9 cellular contexts compared by ENCODE assay signal in genomic region chr1:50424045-50424939, GRCh38. TPM values are rescaled to one million over a fixed set of nuclear protein-coding genes. Genes with fewer than 3 reads are reported as not detected.
DNase-seq lines count a peak whose midpoint lies in the region; ATAC-seq and TF ChIP-seq lines count a peak whose summit lies in the region.
"Had no signal": no experiment of that assay in that cellular context is flagged by ENCODE, and none has a peak within 500 bp of the region (broad histone marks: within the 10 kb centered on the region; RNA-seq: fewer than 3 reads in every experiment).

No MANE protein-coding gene starts in this region.

- 3 to 5% (median 4%) methylated on average over 40 of the region's 40 CpGs for WGBS in heart left ventricle, 4 donors
- WGBS in body of pancreas, 2 donors = 9 to 15% methylated on average over 40 of the region's 40 CpGs

- H3K27ac ChIP-seq in heart left ventricle (no peak overlapping the region), SK-N-MC (peak overlapping the region; percentile 94), foreskin keratinocyte (no peak overlapping the region), body of pancreas (no peak overlapping the region)

- ATAC-seq in heart left ventricle (no peak), left ventricle myocardium superior (no peak), foreskin keratinocyte (no peak), body of pancreas (no peak), sciatic nerve (no peak)

- TF ChIP-seq CTCF in heart left ventricle (IDR thresholded peaks at IDR 0.05) (no peak), type B pancreatic cell (conservative IDR thresholded peaks at IDR 0.05) (no peak), foreskin keratinocyte (conservative IDR thresholded peaks at IDR 0.05) (no peak), body of pancreas (IDR thresholded peaks at IDR 0.05) (no peak)

- H3K9me3 Mint-ChIP-seq in type B pancreatic cell = no peaks in the 10 kb centered on the region

- intact Hi-C loops in heart left ventricle (cut with DNase I) (no loop called here), left ventricle myocardium superior (cut with micrococcal nuclease) (no loop called here), body of pancreas (cut with DNase I) (no loop called here), sciatic nerve (cut with DNase I) (no loop called here)

- peaks cover 94% of the 10 kb centered on the region for H3K27me3 Mint-ChIP-seq in type B pancreatic cell

- H3K4me1 ChIP-seq in heart left ventricle = peaks cover 0 to 69% (median 33%) of the 10 kb centered on the region in 12 donors
- H3K4me1 ChIP-seq in foreskin keratinocyte = peaks cover 3% of the 10 kb centered on the region
- peaks cover 56% of the 10 kb centered on the region for H3K4me1 ChIP-seq in body of pancreas

- peak overlapping the region; percentile 54 for H3K27ac Mint-ChIP-seq in type B pancreatic cell

- H3K27me3 ChIP-seq in heart left ventricle (peaks cover 63 to 100% (median 100%) of the 10 kb centered on the region in 9 donors), foreskin keratinocyte (peaks cover 100% of the 10 kb centered on the region), body of pancreas (peaks cover 2 to 68% of the 10 kb centered on the region in 2 donors)

- H3K4me3 Mint-ChIP-seq in type B pancreatic cell = peak overlapping the region; percentile 90

- peaks cover 36% of the 10 kb centered on the region for H3K4me1 Mint-ChIP-seq in type B pancreatic cell (ENCODE audit: unreplicated experiment)

- no peaks in the 10 kb centered on the region for H3K36me3 Mint-ChIP-seq in type B pancreatic cell

- no peaks in the 10 kb centered on the region for H3K36me3 ChIP-seq in heart left ventricle
- H3K36me3 ChIP-seq in SK-N-MC (ENCODE audit: insufficient read depth, low read length) = no peaks in the 10 kb centered on the region
- no peaks in the 10 kb centered on the region for H3K36me3 ChIP-seq in body of pancreas (replicated peaks in 1 of 2; ENCODE audit: insufficient read depth in 1 of 2, low read depth in 2 of 2)

- H3K4me3 ChIP-seq in heart left ventricle (peak overlapping the region in 11 of 12 donors; percentile 9 to 54 (median 41)), SK-N-MC (peak overlapping the region; percentile 87), body of pancreas (peak overlapping the region in 1 of 2 donors; percentile 10)

- DNase-seq in heart left ventricle (no peak), left ventricle myocardium superior (no peak), SK-N-MC (ENCODE audit: low read depth, low spot score) (no peak), iPS-NIHi11 (ENCODE audit: low spot score) (peak; percentile 53), type B pancreatic cell (ENCODE audit: extremely low spot score, unreplicated experiment) (no peak), foreskin keratinocyte (no peak), body of pancreas (no peak), sciatic nerve (ENCODE audit: low spot score) (no peak)

- TF ChIP-seq POLR2A in heart left ventricle (IDR thresholded peaks at IDR 0.05) = no peak
- no peak for TF ChIP-seq POLR2A in body of pancreas (IDR thresholded peaks at IDR 0.05)

- no peaks in the 10 kb centered on the region for H3K9me3 ChIP-seq in heart left ventricle
- H3K9me3 ChIP-seq in SK-N-MC (ENCODE audit: low read depth, low read length) = no peaks in the 10 kb centered on the region
- H3K9me3 ChIP-seq in body of pancreas = no peaks in the 10 kb centered on the region

- peak overlapping the region; percentile 86 for H3K9ac ChIP-seq in SK-N-MC (ENCODE audit: insufficient read length)

RNA-seq across cellular contexts. Expression of gene DMRTA2, which starts 1.0 kb away (rescaled TPM):
- total RNA-seq in heart left ventricle = under 1 TPM in 1 of 9 donors, not detected in 8; 0.10 TPM
- polyA plus RNA-seq in heart left ventricle = not detected
- not detected for total RNA-seq in left ventricle myocardium superior
- total RNA-seq in type B pancreatic cell (ENCODE audit: low replicate concordance) = 0.29 and 0.48 TPM in 2 replicates
- total RNA-seq in foreskin keratinocyte = not detected in 2 replicates
- not detected in 2 replicates for polyA plus RNA-seq in foreskin keratinocyte
- total RNA-seq in body of pancreas = not detected
- total RNA-seq in sciatic nerve = not detected
- total RNA-seq: activated CD8-positive, alpha-beta memory T cell treated with anti-CD3 and anti-CD28 coated beads for 36 hours had no signal
